9 cellular contexts compared by ENCODE assay signal in genomic region chr17:29614345-29615047, GRCh38. TPM values are rescaled to one million over a fixed set of nuclear protein-coding genes. Genes with fewer than 3 reads are reported as not detected.
DNase-seq lines count a peak whose midpoint lies in the region; ATAC-seq and TF ChIP-seq lines count a peak whose summit lies in the region.
"Had no signal": no experiment of that assay in that cellular context is flagged by ENCODE, and none has a peak within 500 bp of the region (broad histone marks: within the 10 kb centered on the region; RNA-seq: fewer than 3 reads in every experiment).

No MANE protein-coding gene starts in this region.

- WGBS in suprapubic skin: 56% methylated on average over 16 of the region's 16 CpGs

- H3K27ac ChIP-seq in layer of hippocampus (ENCODE audit: low read depth, low read length) (peak overlapping the region; percentile 92), suprapubic skin (no peak overlapping the region)

- peaks cover 56% of the 10 kb centered on the region for H3K4me1 ChIP-seq in suprapubic skin

- DNase-seq in activated T-cell treated with anti-CD3 and anti-CD28 coated beads, Interleukin-2, amount 50 U/mL, for 4 hours: no peak
- DNase-seq in activated T-cell treated with anti-CD3 and anti-CD28 coated beads for 4 hours: no peak
- DNase-seq in activated naive CD8-positive, alpha-beta T cell treated with anti-CD3 and anti-CD28 coated beads for 36 hours: no peak
- peak in 1 of 2 donors; percentile 66 for DNase-seq in suprapubic skin (ENCODE audit: low spot score in 2 of 2)
- DNase-seq in activated effector memory CD4-positive, alpha-beta T cell treated with anti-CD3 and anti-CD28 coated beads, Interleukin-2, amount 50 U/mL, for 16 hours: no peak
- DNase-seq in Right ventricle myocardium superior: no peak
- DNase-seq: NCI-H226 had no signal

- no peaks in the 10 kb centered on the region for H3K36me3 Mint-ChIP-seq in activated T-cell treated with anti-CD3 and anti-CD28 coated beads, Interleukin-2, amount 50 U/mL, for 4 hours (ENCODE audit: insufficient read depth)
- peaks cover 2% of the 10 kb centered on the region for H3K36me3 Mint-ChIP-seq in activated naive CD8-positive, alpha-beta T cell treated with anti-CD3 and anti-CD28 coated beads for 36 hours

- H3K36me3 ChIP-seq in suprapubic skin: no peaks in the 10 kb centered on the region

- H3K27me3 ChIP-seq in layer of hippocampus (ENCODE audit: control insufficient read depth, insufficient read depth, low read length): no peaks in the 10 kb centered on the region
- H3K27me3 ChIP-seq in suprapubic skin: peaks cover 6% of the 10 kb centered on the region

- peaks cover 37% of the 10 kb centered on the region for H3K4me1 Mint-ChIP-seq in activated T-cell treated with anti-CD3 and anti-CD28 coated beads, Interleukin-2, amount 50 U/mL, for 4 hours (ENCODE audit: low read depth)
- H3K4me1 Mint-ChIP-seq in activated naive CD8-positive, alpha-beta T cell treated with anti-CD3 and anti-CD28 coated beads for 36 hours: peaks cover 33% of the 10 kb centered on the region

- H3K27me3 Mint-ChIP-seq in activated T-cell treated with anti-CD3 and anti-CD28 coated beads, Interleukin-2, amount 50 U/mL, for 4 hours (ENCODE audit: low read depth): no peaks in the 10 kb centered on the region
- no peaks in the 10 kb centered on the region for H3K27me3 Mint-ChIP-seq in activated naive CD8-positive, alpha-beta T cell treated with anti-CD3 and anti-CD28 coated beads for 36 hours

- no peak for TF ChIP-seq CTCF in suprapubic skin (IDR thresholded peaks at IDR 0.05)

- peak overlapping the region; percentile 42 for H3K27ac Mint-ChIP-seq in activated naive CD8-positive, alpha-beta T cell treated with anti-CD3 and anti-CD28 coated beads for 36 hours

- H3K4me3 Mint-ChIP-seq in activated T-cell treated with anti-CD3 and anti-CD28 coated beads, Interleukin-2, amount 50 U/mL, for 4 hours: peak overlapping the region; percentile 80
- peak overlapping the region; percentile 81 for H3K4me3 Mint-ChIP-seq in activated naive CD8-positive, alpha-beta T cell treated with anti-CD3 and anti-CD28 coated beads for 36 hours

- ATAC-seq in activated T-cell treated with anti-CD3 and anti-CD28 coated beads, Interleukin-2, amount 50 U/mL, for 4 hours: no peak
- ATAC-seq in GM19324 (IDR thresholded peaks at IDR 0.05; ENCODE audit: low FRiP score, unreplicated experiment) (no peak), Right ventricle myocardium superior (ENCODE audit: poor library complexity) (no peak)

- intact Hi-C loops in Right ventricle myocardium superior (cut with DNase I): no loop called here

- TF ChIP-seq POLR2A in suprapubic skin (IDR thresholded peaks at IDR 0.05): no peak

- no peak for TF ChIP-seq EP300 in suprapubic skin (IDR thresholded peaks at IDR 0.05)

- H3K9me3 Mint-ChIP-seq in activated T-cell treated with anti-CD3 and anti-CD28 coated beads, Interleukin-2, amount 50 U/mL, for 4 hours: no peaks in the 10 kb centered on the region
- H3K9me3 Mint-ChIP-seq in activated naive CD8-positive, alpha-beta T cell treated with anti-CD3 and anti-CD28 coated beads for 36 hours: no peaks in the 10 kb centered on the region

- no peaks in the 10 kb centered on the region for H3K9me3 ChIP-seq in suprapubic skin

- peak overlapping the region; percentile 42 for H3K4me3 ChIP-seq in suprapubic skin

RNA-seq across cellular contexts. Expression of gene CORO6, which starts 8.2 kb away (rescaled TPM):
- 10 to 100 TPM in 2 of 3 donors, 1 to 10 TPM in 1; 9.8 to 12.3 (median 11.8) TPM for total RNA-seq in activated T-cell treated with anti-CD3 and anti-CD28 coated beads, Interleukin-2, amount 50 U/mL, for 4 hours
- total RNA-seq in activated naive CD8-positive, alpha-beta T cell treated with anti-CD3 and anti-CD28 coated beads for 36 hours: 1 to 10 TPM; 8.9 to 9.4 TPM
- total RNA-seq in suprapubic skin: 10 to 100 TPM in 1 of 4 donors, 1 to 10 TPM in 3; 1.4 to 13.7 (median 6.6) TPM
- 83.6 TPM for total RNA-seq in Right ventricle myocardium superior

RNA-seq across cellular contexts. Expression of gene ANKRD13B, which starts 21.6 kb away (rescaled TPM):
- 10 to 100 TPM; 33.3 to 40.7 (median 40.4) TPM for total RNA-seq in activated T-cell treated with anti-CD3 and anti-CD28 coated beads, Interleukin-2, amount 50 U/mL, for 4 hours
- total RNA-seq in activated naive CD8-positive, alpha-beta T cell treated with anti-CD3 and anti-CD28 coated beads for 36 hours: 10 to 100 TPM; 17.9 to 20.8 TPM
- total RNA-seq in suprapubic skin: 10 to 100 TPM in 3 of 4 donors, 1 to 10 TPM in 1; 9.0 to 16.5 (median 10.8) TPM
- total RNA-seq in Right ventricle myocardium superior: 9.3 TPM

RNA-seq across cellular contexts. Expression of gene GIT1, which starts 25.0 kb away (rescaled TPM):
- total RNA-seq in activated T-cell treated with anti-CD3 and anti-CD28 coated beads, Interleukin-2, amount 50 U/mL, for 4 hours: 10 to 100 TPM; 79.3 to 91.3 (median 90.8) TPM
- 10 to 100 TPM; 63.5 to 63.7 TPM for total RNA-seq in activated naive CD8-positive, alpha-beta T cell treated with anti-CD3 and anti-CD28 coated beads for 36 hours
- total RNA-seq in suprapubic skin: 100 to 1,000 TPM in 2 of 4 donors, 10 to 100 TPM in 2; 66.7 to 103 (median 90.4) TPM
- 28.5 TPM for total RNA-seq in Right ventricle myocardium superior

RNA-seq across cellular contexts. Expression of gene TP53I13, which starts 46.0 kb away (rescaled TPM):
- 10 to 100 TPM; 40.9 to 53.9 (median 42.1) TPM for total RNA-seq in activated T-cell treated with anti-CD3 and anti-CD28 coated beads, Interleukin-2, amount 50 U/mL, for 4 hours
- 10 to 100 TPM; 31.2 to 35.3 TPM for total RNA-seq in activated naive CD8-positive, alpha-beta T cell treated with anti-CD3 and anti-CD28 coated beads for 36 hours
- 10 to 100 TPM; 31.6 to 45.9 (median 40.3) TPM for total RNA-seq in suprapubic skin
- 39.2 TPM for total RNA-seq in Right ventricle myocardium superior

RNA-seq across cellular contexts. Expression of gene ABHD15, which starts 47.7 kb away (rescaled TPM):
- 10 to 100 TPM in 1 of 3 donors, 1 to 10 TPM in 2; 7.6 to 10.6 (median 9.9) TPM for total RNA-seq in activated T-cell treated with anti-CD3 and anti-CD28 coated beads, Interleukin-2, amount 50 U/mL, for 4 hours
- 1 to 10 TPM; 8.6 to 8.8 TPM for total RNA-seq in activated naive CD8-positive, alpha-beta T cell treated with anti-CD3 and anti-CD28 coated beads for 36 hours
- 10 to 100 TPM in 1 of 4 donors, 1 to 10 TPM in 3; 7.2 to 11.0 (median 7.9) TPM for total RNA-seq in suprapubic skin
- total RNA-seq in Right ventricle myocardium superior: 7.0 TPM
